16 cellular contexts compared by ENCODE assay signal in genomic region chr12:47778842-47779241, GRCh38. TPM values are rescaled to one million over a fixed set of nuclear protein-coding genes. Genes with fewer than 3 reads are reported as not detected.
DNase-seq lines count a peak whose midpoint lies in the region; ATAC-seq, FAIRE-seq and TF ChIP-seq lines count a peak whose summit lies in the region.
"Had no signal": no experiment of that assay in that cellular context is flagged by ENCODE, and none has a peak within 500 bp of the region (broad histone marks: within the 10 kb centered on the region; RNA-seq: fewer than 3 reads in every experiment).

No MANE protein-coding gene starts in this region.

- H3K4me3 Mint-ChIP-seq in GM23338 (peak overlapping the region; percentile 50), chondrocyte (ENCODE audit: unreplicated experiment) (no peak overlapping the region), nephron (peak overlapping the region in 2 of 3 experiments; percentile 0 to 1)
- H3K4me3 Mint-ChIP-seq: naive thymus-derived CD8-positive, alpha-beta T cell; stimulated activated memory B cell treated with anti-CD40 and anti-IgM and Interleukin-4, amounts not matched to agents 10 μg/mL and 1 μg/mL and 100 μg/mL, for 72 hours had no signal

- H3K27ac Mint-ChIP-seq in GM23338 (no peak overlapping the region), chondrocyte (ENCODE audit: unreplicated experiment) (no peak overlapping the region), nephron (peak overlapping the region; percentile 2 to 35 (median 12))
- H3K27ac Mint-ChIP-seq: stimulated activated memory B cell treated with anti-CD40 and anti-IgM and Interleukin-4, amounts not matched to agents 10 μg/mL and 1 μg/mL and 100 μg/mL, for 72 hours had no signal

- H3K36me3 Mint-ChIP-seq in GM23338 (ENCODE audit: low read depth) (peaks cover 6% of the 10 kb centered on the region; the same call in 2 of the 3 replicates), chondrocyte (ENCODE audit: low read depth) (peaks cover 6% of the 10 kb centered on the region), nephron (ENCODE audit: low read depth) (peaks cover 10% of the 10 kb centered on the region)
- H3K36me3 Mint-ChIP-seq: stimulated activated memory B cell treated with anti-CD40 and anti-IgM and Interleukin-4, amounts not matched to agents 10 μg/mL and 1 μg/mL and 100 μg/mL, for 72 hours had no signal

- H3K27me3 Mint-ChIP-seq in GM23338 (ENCODE audit: insufficient read depth, low read depth, poor library complexity) (peaks cover 34% of the 10 kb centered on the region), chondrocyte (ENCODE audit: low read depth) (no peaks in the 10 kb centered on the region), nephron (ENCODE audit: low read depth) (peaks cover 9% of the 10 kb centered on the region)
- H3K27me3 Mint-ChIP-seq: naive thymus-derived CD8-positive, alpha-beta T cell; stimulated activated memory B cell treated with anti-CD40 and anti-IgM and Interleukin-4, amounts not matched to agents 10 μg/mL and 1 μg/mL and 100 μg/mL, for 72 hours had no signal

- no peak overlapping the region for H3K4me3 ChIP-seq in A549
- peak overlapping the region; percentile 35 for H3K4me3 ChIP-seq in GM23338
- H3K4me3 ChIP-seq in testis = no peak overlapping the region
- H3K4me3 ChIP-seq: esophagus squamous epithelium, GM23248, right lobe of liver had no signal

- POLR2A ChIA-PET in A549 (lab: Yijun Ruan, JAX) = interaction anchor here (1.2 kb wide), 1 partner anchor 73 kb away, joined by 4 read pairs; the partner anchor contains the start of gene RPAP3

- 69% methylated on average over 14 of the region's 14 CpGs for WGBS in A549 (ENCODE audit: missing lambda C conversion rate)
- WGBS in testis, 2 donors = 51 to 53% methylated on average over 14 of the region's 14 CpGs

- no peak overlapping the region for H2AFZ ChIP-seq in GM23338
- H2AFZ ChIP-seq: GM23248 had no signal

- no peaks in the 10 kb centered on the region for H3K9me3 ChIP-seq in A549
- H3K9me3 ChIP-seq in testis = no peaks in the 10 kb centered on the region
- H3K9me3 ChIP-seq: BE2C, esophagus squamous epithelium, right lobe of liver had no signal

- peaks cover 50% of the 10 kb centered on the region for H3K4me1 ChIP-seq in A549
- peaks cover 25% of the 10 kb centered on the region for H3K4me1 ChIP-seq in GM23338 (ENCODE audit: insufficient read depth)
- H3K4me1 ChIP-seq in testis = peaks cover 47% of the 10 kb centered on the region

- 0 out of 2 replicates have a peak, but pooled peaks cover 6% of the 10 kb centered on the region for H3F3A ChIP-seq in GM23338 (replicated peaks; ENCODE audit: low read depth)

- no peak for TF ChIP-seq EP300 in A549 (IDR thresholded peaks at IDR 0.05)

- no peaks in the 10 kb centered on the region for H3K79me2 ChIP-seq in GM23338 (replicated peaks; ENCODE audit: insufficient read depth)

- H3K36me3 ChIP-seq in GM23338 (ENCODE audit: insufficient read depth) (no peaks in the 10 kb centered on the region), testis (ENCODE audit: low read depth, missing control alignments) (no peaks in the 10 kb centered on the region)

- peaks cover 46% of the 10 kb centered on the region for H3K4me1 Mint-ChIP-seq in GM23338
- H3K4me1 Mint-ChIP-seq in chondrocyte (ENCODE audit: low read depth) = peaks cover 26% of the 10 kb centered on the region
- peaks cover 22% of the 10 kb centered on the region for H3K4me1 Mint-ChIP-seq in nephron

- H4K20me1 ChIP-seq in GM23338 (replicated peaks; ENCODE audit: insufficient read depth) = peaks cover 2% of the 10 kb centered on the region

- peaks cover 10% of the 10 kb centered on the region for H3K27me3 ChIP-seq in GM23338 (ENCODE audit: insufficient read depth)
- no peaks in the 10 kb centered on the region for H3K27me3 ChIP-seq in testis
- H3K27me3 ChIP-seq: BE2C, esophagus squamous epithelium, right lobe of liver had no signal

- no peaks in the 10 kb centered on the region for H3K9me3 Mint-ChIP-seq in GM23338
- no peaks in the 10 kb centered on the region for H3K9me3 Mint-ChIP-seq in chondrocyte (ENCODE audit: low read depth)
- no peaks in the 10 kb centered on the region for H3K9me3 Mint-ChIP-seq in nephron
- H3K9me3 Mint-ChIP-seq: naive thymus-derived CD8-positive, alpha-beta T cell; stimulated activated memory B cell treated with anti-CD40 and anti-IgM and Interleukin-4, amounts not matched to agents 10 μg/mL and 1 μg/mL and 100 μg/mL, for 72 hours had no signal

- intact Hi-C loops in testis (cut with DNase I; ENCODE audit: low total_unique reads) = loop anchor here (10.0 kb wide), 1 partner anchor 64 kb away; no protein-coding TSS in a partner anchor

- ATAC-seq in A549 (peak; percentile 10 to 26; a peak in 4 of 6 replicates), GM23338 (peak; percentile 44), HG02973 (IDR thresholded peaks at IDR 0.05; ENCODE audit: unreplicated experiment) (no peak)

- H3K4me2 ChIP-seq in A549 = no peak overlapping the region
- peak overlapping the region; percentile 72 for H3K4me2 ChIP-seq in GM23338

- peak overlapping the region in 1 of 2 experiments; percentile 7; a peak in 1 of 6 replicates for H3K27ac ChIP-seq in A549
- H3K27ac ChIP-seq in GM23338 (ENCODE audit: low read depth) = no peak overlapping the region
- no peak overlapping the region for H3K27ac ChIP-seq in testis
- H3K27ac ChIP-seq: right lobe of liver had no signal

- TF ChIP-seq RAD21 in A549 (conservative IDR thresholded peaks at IDR 0.05 in 1 of 2, IDR thresholded peaks at IDR 0.05 in 1 of 2) = no peak

- TF ChIP-seq POLR2A in A549 (IDR thresholded peaks at IDR 0.05; ENCODE audit: low read length) (no peak), testis (IDR thresholded peaks at IDR 0.05) (no peak)

- no peak for FAIRE-seq in A549 (lab: Jason Lieb, UNC)

- DNase-seq in A549 (ENCODE audit: low read depth in 1 of 2, low spot score in 1 of 2) = no peak
- DNase-seq in GM23338 (ENCODE audit: low spot score) = no peak
- DNase-seq in chondrocyte (ENCODE audit: low spot score) = peak; percentile 79
- DNase-seq in testis = no peak
- DNase-seq in NOMO-1 treated with DMSO at 0.1 percent for 48 hours (lab: John Stamatoyannopoulos, UW; ENCODE audit: unreplicated experiment) = no peak
- no peak for DNase-seq in GM19240 (ENCODE audit: insufficient read length, low spot score)

- no peak for TF ChIP-seq CTCF in A549 (IDR thresholded peaks at IDR 0.05)
- TF ChIP-seq CTCF in GM23338 (conservative IDR thresholded peaks at IDR 0.05; ENCODE audit: low read depth in 2 of 2) = no peak
- no peak for TF ChIP-seq CTCF in chondrocyte (IDR thresholded peaks at IDR 0.05)
- TF ChIP-seq CTCF in nephron (IDR thresholded peaks at IDR 0.05; ENCODE audit: unreplicated experiment in 3 of 3) = no peak
- no peak for TF ChIP-seq CTCF in testis (IDR thresholded peaks at IDR 0.05)

- no peaks in the 10 kb centered on the region for H3K9me2 ChIP-seq in GM23338 (ENCODE audit: insufficient read depth)

- CTCF ChIA-PET in A549 (lab: Yijun Ruan, JAX) = interaction anchor here (0.6 to 59.0 kb wide), 18 partner anchors 10 to 784 kb away, joined by 3 to 1532 read pairs (median 9); partner anchors contain the start of genes ENDOU, RAPGEF3, RPAP3 and SLC48A1

TF ChIP-seq in GM23338, 12 proteins besides CTCF, POLR2A, EP300 and RAD21 (continues in another document):
- TF ChIP-seq EZH2 (IDR thresholded peaks at IDR 0.05; ENCODE audit: low read depth, unreplicated experiment) = no peak

RNA-seq across cellular contexts. Expression of gene SLC48A1, which starts 5.8 kb away (rescaled TPM):
- polyA plus RNA-seq in A549 (2011; rRNA removed) (25.1 and 27.3 TPM in 2 replicates), A549 (2017; fragmentation: RNase III; extraction: RNeasy Plus Mini Kit Qiagen cat#74134 plus additional on column Dnase treatment) (32.6 to 35.2 TPM (median 33.3 TPM) in 3 replicates), GM23338 (2016; fragmentation: Nextera tagmentation; extraction: Ambion mirVana) (5.8 TPM in 2 replicates), testis (ENCODE audit: insufficient read depth, low read depth, low replicate concordance) (21.0 TPM)
- polyA plus RNA-seq in A549 (2012; cell fraction: cytosol; rRNA removed) = 27.5 and 39.0 TPM in 2 replicates
- polyA plus RNA-seq in A549 (2012; cell fraction: nucleus; rRNA removed) = 43.0 and 43.8 TPM in 2 replicates
- polyA minus RNA-seq in A549 (2011; rRNA and poly(A)+ RNA removed) = 37.7 and 42.9 TPM in 2 replicates
- total RNA-seq in GM23338 (2014; rRNA removed; shearing (Covaris generic)) = 9.0 and 16.8 TPM in 2 replicates
- total RNA-seq in chondrocyte (11.4 to 18.4 TPM (median 11.5 TPM) in 3 replicates), testis (10 to 100 TPM; 25.5 to 32.0 TPM)

RNA-seq across cellular contexts. Expression of gene RAPGEF3, which starts 20.2 kb away (rescaled TPM):
- 0.70 and 0.75 TPM in 2 replicates for polyA plus RNA-seq in A549 (2011; rRNA removed)
- 0.69 and 0.70 TPM in 2 replicates for polyA plus RNA-seq in A549 (2012; cell fraction: cytosol; rRNA removed)
- polyA plus RNA-seq in A549 (2012; cell fraction: nucleus; rRNA removed) = 2.3 and 2.9 TPM in 2 replicates
- polyA plus RNA-seq in A549 (2017; fragmentation: RNase III; extraction: RNeasy Plus Mini Kit Qiagen cat#74134 plus additional on column Dnase treatment) = 0.69 to 0.89 TPM (median 0.88 TPM) in 3 replicates
- polyA minus RNA-seq in A549 (2011; rRNA and poly(A)+ RNA removed) = 1.8 and 2.2 TPM in 2 replicates
- total RNA-seq in GM23338 (2014; rRNA removed; shearing (Covaris generic)) = 10.4 and 11.8 TPM in 2 replicates
- polyA plus RNA-seq in GM23338 (2016; fragmentation: Nextera tagmentation; extraction: Ambion mirVana) = 2.3 and 3.0 TPM in 2 replicates
- total RNA-seq in chondrocyte = 1.3 to 1.8 TPM (median 1.3 TPM) in 3 replicates
- total RNA-seq in testis = 10 to 100 TPM; 24.6 to 30.2 TPM
- polyA plus RNA-seq in testis (ENCODE audit: insufficient read depth, low read depth, low replicate concordance) = 13.9 TPM

RNA-seq across cellular contexts. Expression of gene HDAC7, which starts 40.9 kb away (rescaled TPM):
- polyA plus RNA-seq in A549 (2011; rRNA removed) (17.2 and 20.8 TPM in 2 replicates), A549 (2017; fragmentation: RNase III; extraction: RNeasy Plus Mini Kit Qiagen cat#74134 plus additional on column Dnase treatment) (34.1 to 38.9 TPM (median 36.0 TPM) in 3 replicates), GM23338 (2016; fragmentation: Nextera tagmentation; extraction: Ambion mirVana) (37.3 and 41.3 TPM in 2 replicates), testis (ENCODE audit: insufficient read depth, low read depth, low replicate concordance) (28.2 TPM)
- polyA plus RNA-seq in A549 (2012; cell fraction: cytosol; rRNA removed) = 42.9 and 56.8 TPM in 2 replicates
- polyA plus RNA-seq in A549 (2012; cell fraction: nucleus; rRNA removed) = 170 and 171 TPM in 2 replicates
- polyA minus RNA-seq in A549 (2011; rRNA and poly(A)+ RNA removed) = 20.2 and 26.1 TPM in 2 replicates
- 55.1 and 60.1 TPM in 2 replicates for total RNA-seq in GM23338 (2014; rRNA removed; shearing (Covaris generic))
- total RNA-seq in chondrocyte (79.1 to 93.2 TPM (median 89.6 TPM) in 3 replicates), testis (10 to 100 TPM; 39.9 to 70.0 TPM)

RNA-seq across cellular contexts. Expression of gene ENDOU, which starts 53.6 kb away (rescaled TPM):
- polyA plus RNA-seq in A549 (2011; rRNA removed) = not detected in 2 replicates
- not detected in 2 replicates for polyA plus RNA-seq in A549 (2012; cell fraction: cytosol; rRNA removed)
- polyA plus RNA-seq in A549 (2012; cell fraction: nucleus; rRNA removed) = 0.04 TPM in 1 of 2 replicates, not detected in the other
- polyA plus RNA-seq in A549 (2017; fragmentation: RNase III; extraction: RNeasy Plus Mini Kit Qiagen cat#74134 plus additional on column Dnase treatment) = not detected in 3 replicates
- polyA minus RNA-seq in A549 (2011; rRNA and poly(A)+ RNA removed) = not detected in 2 replicates
- total RNA-seq in GM23338 (2014; rRNA removed; shearing (Covaris generic)) = not detected in 2 replicates
- polyA plus RNA-seq in GM23338 (2016; fragmentation: Nextera tagmentation; extraction: Ambion mirVana) = not detected in 2 replicates
- total RNA-seq in chondrocyte = not detected in 3 replicates
- under 1 TPM; 0.16 to 0.43 TPM for total RNA-seq in testis
- polyA plus RNA-seq in testis (ENCODE audit: insufficient read depth, low read depth, low replicate concordance) = 0.21 TPM
- total RNA-seq: naive thymus-derived CD8-positive, alpha-beta T cell; right lobe of liver; SK-MEL-5 had no signal
- polyA plus RNA-seq: GM23248; liver; naive thymus-derived CD8-positive, alpha-beta T cell had no signal

Comparison
In these comparisons a context has a peak if more than half of its experiments do, and no peak if none do; other contexts are left out.
1. H3K27ac Mint-ChIP-seq: peak in nephron (3 of 3); none in GM23338 (single experiment) and chondrocyte (single experiment).